ENCODE assay signal across 11 cellular contexts in genomic region chr6:8499540-8499939, GRCh38.
DNase-seq lines count a peak whose midpoint lies in the region; ATAC-seq, FAIRE-seq and TF ChIP-seq lines count a peak whose summit lies in the region.
"Had no signal": no experiment of that assay in that cellular context is flagged by ENCODE, and none has a peak within 500 bp of the region (broad histone marks: within the 10 kb centered on the region; RNA-seq: fewer than 3 reads in every experiment).

No MANE protein-coding gene starts in this region.

- H3K27ac ChIP-seq in Panc1 (ENCODE audit: low read length) (no peak overlapping the region), pancreas (no peak overlapping the region)

- whole genome bisulfite sequencing in pancreas, 2 donors = 14 to 27% methylated on average over 1 of the region's 1 CpG

- no peaks in the 10 kb centered on the region for H3K4me1 ChIP-seq in Panc1 (ENCODE audit: control insufficient read depth, insufficient read depth, low read length)
- H3K4me1 ChIP-seq in pancreas = no peaks in the 10 kb centered on the region

- no peaks in the 10 kb centered on the region for H3K36me3 ChIP-seq in Panc1 (ENCODE audit: control insufficient read depth, insufficient read depth, low read length)
- H3K36me3 ChIP-seq in pancreas = no peaks in the 10 kb centered on the region

- FAIRE-seq in A204.1 (lab: Jason Lieb, UNC) (peak; percentile 70), pancreas (lab: Jason Lieb, UNC) (no peak)

- no peak for DNase-seq in GM13977 (ENCODE audit: low spot score)
- DNase-seq in Panc1 (ENCODE audit: low read depth, low spot score) = no peak
- DNase-seq in glomerular visceral epithelial cell (ENCODE audit: extremely low spot score) = peak; percentile 9
- DNase-seq in UCSD-AML1 (lab: John Stamatoyannopoulos, UW; ENCODE audit: unreplicated experiment) = no peak
- DNase-seq in pancreas = no peak
- no peak for DNase-seq in NCI-H2171 (lab: John Stamatoyannopoulos, UW)
- no peak for DNase-seq in posterior vena cava (ENCODE audit: low spot score)
- DNase-seq: activated CD4-positive, alpha-beta T cell treated with anti-CD3 and anti-CD28 coated beads, Interleukin-2, amount 50 U/mL, for 48 hours; effector memory CD8-positive, alpha-beta T cell; NCI-H187 had no signal

- H3K27me3 ChIP-seq in Panc1 (ENCODE audit: control insufficient read depth, insufficient read depth, low read length) = no peaks in the 10 kb centered on the region; the same call in 1 of the 2 replicates
- no peaks in the 10 kb centered on the region for H3K27me3 ChIP-seq in pancreas

- BruUV-seq in Panc1 (replicated peaks; lab: Mats Ljungman, UMichigan) = no TSS peak

- in situ Hi-C loops in GM13977 (cut with MboI; ENCODE audit: low pct_unique_long_range_greater_than_20kb, low sequenced_read_pairs, unreplicated experiment) (no loop called here), Panc1 (cut with HindIII; ENCODE audit: low pct_unique_long_range_greater_than_20kb, low sequenced_read_pairs) (no loop called here)

- H3K9me3 ChIP-seq in Panc1 (ENCODE audit: control insufficient read depth, insufficient read depth, low read depth, low read length) (no peaks in the 10 kb centered on the region), pancreas (no peaks in the 10 kb centered on the region)

- no peak overlapping the region for H3K4me3 ChIP-seq in Panc1 (ENCODE audit: low read depth in 2 of 2, low read length in 2 of 2)
- H3K4me3 ChIP-seq in pancreas = no peak overlapping the region

- intact Hi-C loops in Panc1 (cut with micrococcal nuclease; ENCODE audit: unreplicated experiment) (no loop called here), pancreas (cut with DNase I) (no loop called here), posterior vena cava (cut with DNase I) (no loop called here)

- ATAC-seq in Panc1 (no peak), pancreas (no peak)
- ATAC-seq: effector memory CD8-positive, alpha-beta T cell had no signal

- peak; percentile 11 for TF ChIP-seq CTCF in GM13977 (IDR thresholded peaks at IDR 0.05; ENCODE audit: extremely low read depth, insufficient read depth, missing control alignments)
- TF ChIP-seq CTCF in Panc1 (IDR thresholded peaks at IDR 0.05) = peak; percentile 57; the same call in 1 of the 2 replicates
- TF ChIP-seq CTCF in pancreas (IDR thresholded peaks at IDR 0.05) = no peak

- CTCF ChIA-PET in Panc1 (lab: Charles Lee) = interaction anchor here (0.8 kb wide), 1 partner anchor 386 kb away, joined by 3 read pairs; no protein-coding TSS in a partner anchor

- POLR2A ChIA-PET in Panc1 (lab: Charles Lee) = interaction anchor here (0.6 kb wide), 1 partner anchor 1881 kb away, joined by 4 read pairs; no protein-coding TSS in a partner anchor

Comparison
In these comparisons a context has a peak if more than half of its experiments do, and no peak if none do; other contexts are left out.
1. CTCF ChIP-seq: peak in GM13977 (single experiment) and Panc1 (single experiment); none in pancreas (0 of 4).